ENCODE assay signal across 11 cellular contexts in genomic region chr5:115243412-115243811, GRCh38. TPM values are rescaled to one million over a fixed set of nuclear protein-coding genes. Genes with fewer than 3 reads are reported as not detected.
DNase-seq lines count a peak whose midpoint lies in the region; ATAC-seq lines count a peak whose summit lies in the region.
"Had no signal": no experiment of that assay in that cellular context is flagged by ENCODE, and none has a peak within 500 bp of the region (broad histone marks: within the 10 kb centered on the region; RNA-seq: fewer than 3 reads in every experiment).

No MANE protein-coding gene starts in this region.

- DNase-seq in RPMI7951 (ENCODE audit: low read depth): peak; percentile 2
- DNase-seq in mesenchymal stem cell: peak; percentile 10
- DNase-seq in NCI-H446 treated with DMSO at 0.1 percent for 48 hours (lab: John Stamatoyannopoulos, UW): no peak
- DNase-seq in NCI-H510A (lab: John Stamatoyannopoulos, UW): no peak
- no peak for DNase-seq in DMS79 treated with DMSO at 0.1 percent for 48 hours (lab: John Stamatoyannopoulos, UW)
- no peak for DNase-seq in DMS79 (lab: John Stamatoyannopoulos, UW)
- DNase-seq: hypothalamus, NCI-H69 had no signal

- H3K9ac ChIP-seq in mesenchymal stem cell (ENCODE audit: low read length): peak overlapping the region; percentile 12
- H3K9ac ChIP-seq: neural progenitor cell had no signal

- H3K27ac ChIP-seq in mesenchymal stem cell (ENCODE audit: low read length, poor library complexity, severe bottlenecking): no peak overlapping the region
- H3K27ac ChIP-seq: neural progenitor cell had no signal

- no peaks in the 10 kb centered on the region for H3K9me3 ChIP-seq in mesenchymal stem cell (ENCODE audit: control insufficient read depth, low read length)

- H4K91ac ChIP-seq in mesenchymal stem cell (ENCODE audit: low read length): no peak overlapping the region

- no peaks in the 10 kb centered on the region for H3K27me3 ChIP-seq in mesenchymal stem cell (ENCODE audit: control insufficient read depth in 1 of 2, insufficient read depth in 1 of 2, low read length in 2 of 2)
- H3K27me3 ChIP-seq: neural progenitor cell had no signal

- peak; percentile 73 for ATAC-seq in GM18909 (IDR thresholded peaks at IDR 0.05; ENCODE audit: poor library complexity, unreplicated experiment)
- ATAC-seq in HG02763 (IDR thresholded peaks at IDR 0.05; ENCODE audit: unreplicated experiment): peak; percentile 54

- no peak overlapping the region for H3K4me2 ChIP-seq in mesenchymal stem cell (ENCODE audit: low read length, poor library complexity, severe bottlenecking)
- H3K4me2 ChIP-seq: neural progenitor cell had no signal

- no peak overlapping the region for H2BK15ac ChIP-seq in mesenchymal stem cell (ENCODE audit: low read depth, poor library complexity, severe bottlenecking)

- no peak overlapping the region for H3K14ac ChIP-seq in mesenchymal stem cell (ENCODE audit: low read length in 2 of 2)

- peaks cover 4 to 38% of the 10 kb centered on the region in 2 experiments for H3K36me3 ChIP-seq in mesenchymal stem cell (ENCODE audit: control insufficient read depth in 1 of 2, insufficient read depth in 2 of 2, low read depth in 1 of 2, low read length in 2 of 2)
- H3K36me3 ChIP-seq: neural progenitor cell had no signal

- H3K4me3 ChIP-seq in mesenchymal stem cell (ENCODE audit: insufficient read depth in 1 of 2, low read depth in 1 of 2, low read length in 2 of 2): no peak overlapping the region
- H3K4me3 ChIP-seq: neural progenitor cell had no signal

- H2AFZ ChIP-seq in mesenchymal stem cell (ENCODE audit: low read depth, low read length): no peak overlapping the region
- H2AFZ ChIP-seq: neural progenitor cell had no signal

- H2AK5ac ChIP-seq in mesenchymal stem cell (ENCODE audit: low read length, severe bottlenecking): no peak overlapping the region

- H2BK120ac ChIP-seq in mesenchymal stem cell (ENCODE audit: low read depth, low read length): no peak overlapping the region

- H3K23ac ChIP-seq in mesenchymal stem cell (ENCODE audit: low read length in 2 of 2): no peak overlapping the region

- no peaks in the 10 kb centered on the region for H3K4me1 ChIP-seq in mesenchymal stem cell (ENCODE audit: control insufficient read depth, insufficient read depth, low read depth, low read length)
- H3K4me1 ChIP-seq: neural progenitor cell had no signal

- H3K4ac ChIP-seq in mesenchymal stem cell (ENCODE audit: low read depth in 1 of 2, low read length in 2 of 2): no peak overlapping the region

- peaks cover 17% of the 10 kb centered on the region for H3K79me1 ChIP-seq in mesenchymal stem cell (replicated peaks; ENCODE audit: low read length, poor library complexity, severe bottlenecking)

- no peak overlapping the region for H2BK12ac ChIP-seq in mesenchymal stem cell (ENCODE audit: low read length in 2 of 2)

- H3K18ac ChIP-seq in mesenchymal stem cell (ENCODE audit: low read depth in 1 of 2, low read length in 2 of 2): no peak overlapping the region

- peak overlapping the region; percentile 37 for H4K8ac ChIP-seq in mesenchymal stem cell (ENCODE audit: low read length)

- H2BK5ac ChIP-seq in mesenchymal stem cell (ENCODE audit: low read depth, low read length, poor library complexity, severe bottlenecking): no peak overlapping the region

RNA-seq across cellular contexts. Expression of gene PGGT1B, which starts 19.3 kb away (rescaled TPM):
- total RNA-seq in RPMI7951 (2014; rRNA removed; shearing (Covaris generic)): 4.4 and 9.0 TPM in 2 replicates
- polyA plus RNA-seq in mesenchymal stem cell (2013, experiment 1 of 2): 6.8 TPM
- polyA plus RNA-seq in mesenchymal stem cell (2013, experiment 2 of 2): 6.3 TPM

RNA-seq across cellular contexts. Expression of gene CCDC112, which starts 53.0 kb away (rescaled TPM):
- 8.4 and 8.9 TPM in 2 replicates for total RNA-seq in RPMI7951 (2014; rRNA removed; shearing (Covaris generic))
- 20.1 TPM for polyA plus RNA-seq in mesenchymal stem cell (2013, experiment 1 of 2)
- polyA plus RNA-seq in mesenchymal stem cell (2013, experiment 2 of 2): 19.8 TPM

Comparison
In these comparisons a context has a peak if more than half of its experiments do, and no peak if none do; other contexts are left out.
1. DNase-seq: peak in RPMI7951 (single experiment) and mesenchymal stem cell (single experiment); none in NCI-H446 treated with DMSO at 0.1 percent for 48 hours (single experiment), NCI-H510A (single experiment), DMS79 treated with DMSO at 0.1 percent for 48 hours (single experiment) and DMS79 (single experiment).